8 cellular contexts compared by ENCODE assay signal in the genomic region with DNA sequence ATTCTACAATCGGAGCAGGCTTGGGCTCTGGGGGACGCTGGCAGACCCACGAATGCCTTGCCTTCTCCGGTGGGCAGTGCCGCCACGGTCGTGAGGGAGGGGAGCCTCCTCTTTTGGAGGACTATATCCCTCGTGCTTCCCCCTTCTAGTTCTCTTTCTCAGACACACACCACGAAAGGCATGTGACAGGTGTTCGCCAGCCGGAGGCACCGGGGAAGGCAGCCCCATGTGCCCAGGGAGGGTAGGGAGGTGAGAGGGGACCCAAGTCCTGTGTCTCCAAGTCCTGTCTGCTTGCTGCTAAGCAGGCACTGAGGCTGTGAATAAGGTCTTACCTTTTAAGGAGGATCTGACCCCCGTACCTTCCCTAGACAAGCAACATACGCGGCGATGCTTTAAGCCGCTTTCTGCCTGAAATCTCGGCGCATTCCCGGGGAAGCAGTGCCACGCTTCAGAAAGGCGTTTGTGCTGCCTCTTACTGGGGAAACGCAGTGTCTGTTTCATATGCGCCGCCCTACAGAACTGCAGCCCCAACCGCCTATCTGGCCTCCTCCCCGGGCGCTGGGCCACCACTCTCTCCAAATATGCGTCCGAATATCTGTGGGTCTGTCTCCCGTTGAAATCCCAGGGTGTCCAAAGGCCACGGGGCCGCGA. TPM values are rescaled to one million over a fixed set of nuclear protein-coding genes. Genes with fewer than 3 reads are reported as not detected.
DNase-seq lines count a peak whose midpoint lies in the region; ATAC-seq and TF ChIP-seq lines count a peak whose summit lies in the region.

No MANE protein-coding gene starts in this region.

- TF ChIP-seq CTCF in Peyer's patch (IDR thresholded peaks at IDR 0.05) (no peak), lower lobe of right lung (IDR thresholded peaks at IDR 0.05) (no peak)

- no peak for TF ChIP-seq POLR2A in Peyer's patch (IDR thresholded peaks at IDR 0.05)

- H3K36me3 ChIP-seq in Peyer's patch (no peaks in the 10 kb centered on the region), lower lobe of right lung (no peaks in the 10 kb centered on the region)

- DNase-seq in T-helper 2 cell treated with Interferon-gamma antibody and Interleukin-4, amounts not matched to agents 5 μg/mL and 100 μg/mL, for 36 hours (ENCODE audit: low spot score), result no peak
- DNase-seq in T-helper 2 cell (no peak), Peyer's patch (peak in 1 of 3 donors; percentile 49), ecto neural progenitor cell (ENCODE audit: low spot score) (peak; percentile 73), lower lobe of right lung (no peak), superior temporal gyrus (ENCODE audit: extremely low spot score) (peak; percentile 67), HUDEP-2 (lab: John Stamatoyannopoulos, UW; ENCODE audit: unreplicated experiment in 76 of 76) (no peak)

- H3K36me3 Mint-ChIP-seq in T-helper 2 cell treated with Interferon-gamma antibody and Interleukin-4, amounts not matched to agents 5 μg/mL and 100 μg/mL, for 36 hours (ENCODE audit: low read depth), result peaks cover 2% of the 10 kb centered on the region

- H3K9me3 ChIP-seq in Peyer's patch (no peaks in the 10 kb centered on the region), lower lobe of right lung (no peaks in the 10 kb centered on the region)

- no peaks in the 10 kb centered on the region for H3K9me3 Mint-ChIP-seq in T-helper 2 cell treated with Interferon-gamma antibody and Interleukin-4, amounts not matched to agents 5 μg/mL and 100 μg/mL, for 36 hours

- H3K27ac ChIP-seq in Peyer's patch, result no peak overlapping the region
- H3K27ac ChIP-seq in lower lobe of right lung, result no peak overlapping the region

- H3K4me3 ChIP-seq in Peyer's patch (peak overlapping the region in 3 of 4 donors; percentile 15 to 53 (median 52)), lower lobe of right lung (peak overlapping the region; percentile 57)

- intact Hi-C loops in lower lobe of right lung (cut with DNase I), result no loop called here

- H3K4me3 Mint-ChIP-seq in T-helper 2 cell treated with Interferon-gamma antibody and Interleukin-4, amounts not matched to agents 5 μg/mL and 100 μg/mL, for 36 hours, result peak overlapping the region; percentile 78

- H3K27me3 ChIP-seq in Peyer's patch (no peaks in the 10 kb centered on the region), lower lobe of right lung (ENCODE audit: low read depth) (peaks cover 68% of the 10 kb centered on the region)

- H3K4me1 ChIP-seq in Peyer's patch, result peaks cover 0 to 20% (median 1%) of the 10 kb centered on the region in 4 donors
- peaks cover 23% of the 10 kb centered on the region for H3K4me1 ChIP-seq in lower lobe of right lung

- peaks cover 88% of the 10 kb centered on the region for H3K27me3 Mint-ChIP-seq in T-helper 2 cell treated with Interferon-gamma antibody and Interleukin-4, amounts not matched to agents 5 μg/mL and 100 μg/mL, for 36 hours (ENCODE audit: low read depth)

- H3K4me1 Mint-ChIP-seq in T-helper 2 cell treated with Interferon-gamma antibody and Interleukin-4, amounts not matched to agents 5 μg/mL and 100 μg/mL, for 36 hours (ENCODE audit: low read depth), result peaks cover 20% of the 10 kb centered on the region

- peak; percentile 46 to 47 for ATAC-seq in lower lobe of right lung
- no peak for ATAC-seq in HG02884 (IDR thresholded peaks at IDR 0.05; ENCODE audit: unreplicated experiment)

- H3K27ac Mint-ChIP-seq in T-helper 2 cell treated with Interferon-gamma antibody and Interleukin-4, amounts not matched to agents 5 μg/mL and 100 μg/mL, for 36 hours, result no peak overlapping the region

RNA-seq across cellular contexts. Expression of gene PLXNA4, which starts 0.8 kb away (rescaled TPM):
- total RNA-seq in Peyer's patch, result 1 to 10 TPM; 1.4 to 3.8 (median 3.0) TPM
- 4.3 TPM for total RNA-seq in lower lobe of right lung

Comparison
In these comparisons a context has a peak if more than half of its experiments do, and no peak if none do; other contexts are left out.
1. DNase-seq: peak in ecto neural progenitor cell (single experiment) and superior temporal gyrus (single experiment); none in T-helper 2 cell treated with Interferon-gamma antibody and Interleukin-4, amounts not matched to agents 5 μg/mL and 100 μg/mL, for 36 hours (single experiment), T-helper 2 cell (0 of 5), lower lobe of right lung (single experiment) and HUDEP-2 (0 of 76).